In genomic region chr10:24256619-24257018, GRCh38 we compare ENCODE assay signal across 19 cellular contexts. TPM values are rescaled to one million over a fixed set of nuclear protein-coding genes. Genes with fewer than 3 reads are reported as not detected.
A peak's percentile ranks its signal among the peaks of the same experiment; 100 is the strongest.
DNase-seq lines count a peak whose midpoint lies in the region; ATAC-seq and TF ChIP-seq lines count a peak whose summit lies in the region.
"Had no signal": no experiment of that assay in that cellular context is flagged by ENCODE, and none has a peak within 500 bp of the region (broad histone marks: within the 10 kb centered on the region; RNA-seq: fewer than 3 reads in every experiment).

No MANE protein-coding gene starts in this region.

- H3K4me3 Mint-ChIP-seq in mesothelial cell of epicardium: no peak overlapping the region

- H3K36me3 ChIP-seq in thymus (ENCODE audit: control insufficient read depth, insufficient read depth): no peaks in the 10 kb centered on the region
- H3K36me3 ChIP-seq: BE2C, esophagus muscularis mucosa had no signal

- H3K27me3 Mint-ChIP-seq in mesothelial cell of epicardium (ENCODE audit: low read depth): no peaks in the 10 kb centered on the region

- TF ChIP-seq CTCF in VCaP (conservative IDR thresholded peaks at IDR 0.05) (no peak), epithelial cell of esophagus (IDR thresholded peaks at IDR 0.05; ENCODE audit: insufficient read depth, low read depth, low read length, missing control alignments) (no peak), mesothelial cell of epicardium (IDR thresholded peaks at IDR 0.05; ENCODE audit: unreplicated experiment) (no peak)

- 88% methylated on average over 2 of the region's 2 CpGs for WGBS in thymus

- H3K27ac Mint-ChIP-seq in mesothelial cell of epicardium: peak overlapping the region; percentile 97

- no peak for DNase-seq in epithelial cell of esophagus (ENCODE audit: low read depth)
- no peak for DNase-seq in mesothelial cell of epicardium (ENCODE audit: low spot score in 2 of 2, unreplicated experiment in 2 of 2)
- DNase-seq in activated CD4-positive, alpha-beta T cell treated with anti-CD3 and anti-CD28 coated beads for 1 hour: no peak
- DNase-seq: activated CD4-positive, alpha-beta T cell treated with anti-CD3 and anti-CD28 coated beads, Interleukin-2, amount 50 U/mL, for 48 hours; activated naive CD4-positive, alpha-beta T cell treated with anti-CD3 and anti-CD28 coated beads, Interleukin-2, amount 50 U/mL, for 16 hours; activated T-cell treated with anti-CD3 and anti-CD28 coated beads, Interleukin-2, amount 50 U/mL, for 1 hour; BE2C; GDM1; head of caudate nucleus; KG1; kidney; NCI-H82; stimulated activated CD4-positive, alpha-beta T cell treated with anti-CD3 and anti-CD28 coated beads, Interleukin-4, amount 100 ng/mL, for 1 hour had no signal

- no peaks in the 10 kb centered on the region for H3K9me3 Mint-ChIP-seq in mesothelial cell of epicardium

- H3K4me1 Mint-ChIP-seq in mesothelial cell of epicardium: peaks cover 71% of the 10 kb centered on the region

- H3K4me3 ChIP-seq in epithelial cell of esophagus (ENCODE audit: low read length) (peak overlapping the region; percentile 80), thymus (ENCODE audit: low read length) (no peak overlapping the region)
- H3K4me3 ChIP-seq: body of pancreas, esophagus muscularis mucosa had no signal

- H3K4me1 ChIP-seq in thymus (ENCODE audit: control insufficient read depth, insufficient read depth, low read length): no peaks in the 10 kb centered on the region
- H3K4me1 ChIP-seq: BE2C had no signal

- H3K27me3 ChIP-seq in thymus (ENCODE audit: control insufficient read depth, insufficient read depth): no peaks in the 10 kb centered on the region
- H3K27me3 ChIP-seq: BE2C, body of pancreas, esophagus muscularis mucosa had no signal

- peaks cover 14% of the 10 kb centered on the region for H3K36me3 Mint-ChIP-seq in mesothelial cell of epicardium

- no peak for ATAC-seq in HG02970 (IDR thresholded peaks at IDR 0.05; ENCODE audit: low FRiP score, unreplicated experiment)
- no peak for ATAC-seq in HG03095 (IDR thresholded peaks at IDR 0.05; ENCODE audit: unreplicated experiment)
- ATAC-seq: body of pancreas had no signal

- H3K27ac ChIP-seq in VCaP (peak overlapping the region; percentile 42; the same call in 1 of the 2 replicates), thymus (ENCODE audit: low read depth) (peak overlapping the region; percentile 54)
- H3K27ac ChIP-seq: body of pancreas, esophagus muscularis mucosa had no signal

- H3K9me3 ChIP-seq in thymus (ENCODE audit: control insufficient read depth): no peaks in the 10 kb centered on the region
- H3K9me3 ChIP-seq: BE2C, body of pancreas, esophagus muscularis mucosa had no signal

RNA-seq across cellular contexts. Expression of gene KIAA1217, which starts 47.7 kb away (rescaled TPM):
- 155 to 167 TPM (median 161 TPM) in 3 replicates for total RNA-seq in mesothelial cell of epicardium
- polyA plus RNA-seq in thymus: 30.5 TPM
